21 cellular contexts compared by ENCODE assay signal in genomic region chr11:3101921-3102640, GRCh38. TPM values are rescaled to one million over a fixed set of nuclear protein-coding genes. Genes with fewer than 3 reads are reported as not detected.
DNase-seq lines count a peak whose midpoint lies in the region; ATAC-seq and TF ChIP-seq lines count a peak whose summit lies in the region.
"Had no signal": no experiment of that assay in that cellular context is flagged by ENCODE, and none has a peak within 500 bp of the region (broad histone marks: within the 10 kb centered on the region; RNA-seq: fewer than 3 reads in every experiment).

No MANE protein-coding gene starts in this region.

- peak; percentile 47 for DNase-seq in activated CD8-positive, alpha-beta memory T cell treated with anti-CD3 and anti-CD28 coated beads for 24 hours
- no peak for DNase-seq in activated CD8-positive, alpha-beta memory T cell treated with anti-CD3 and anti-CD28 coated beads, Interleukin-2, amount 50 U/mL, for 4 hours
- DNase-seq in NB4 (ENCODE audit: low read depth) (peak; percentile 14), immature natural killer cell (no peak), activated gamma-delta T cell treated with Interleukin-2 at 50 U/mL for 16 hours (no peak), NCI-H2107 (lab: John Stamatoyannopoulos, UW) (no peak)
- DNase-seq in stimulated activated CD8-positive, alpha-beta memory T cell treated with anti-CD3 and anti-CD28 coated beads, Interleukin-4, amount 100 ng/mL, for 48 hours, result peak; percentile 1
- no peak for DNase-seq in stimulated activated naive B cell treated with anti-CD40 and anti-IgM and Interleukin-4, amounts not matched to agents 10 μg/mL and 1 μg/mL and 100 μg/mL, for 72 hours
- DNase-seq: activated CD8-positive, alpha-beta T cell treated with anti-CD3 and anti-CD28 coated beads, Interleukin-2, amount 10 ng/mL, durations not matched to agents 7 days and 5 days; activated naive CD4-positive, alpha-beta T cell treated with anti-CD3 and anti-CD28 coated beads, Interleukin-2, amount 50 U/mL, for 16 hours; COR-L47; NCI-H1417 treated with DMSO at 0.1 percent for 48 hours; NCI-H524; spleen; stimulated activated CD4-positive, alpha-beta T cell treated with anti-CD3 and anti-CD28 coated beads, Interleukin-4, amount 100 ng/mL, for 4 hours; T1000; trophoblast cell had no signal

- peaks cover 49 to 52% of the 10 kb centered on the region in 2 donors for H3K4me1 Mint-ChIP-seq in immature natural killer cell
- H3K4me1 Mint-ChIP-seq in stimulated activated naive B cell treated with anti-CD40 and anti-IgM and Interleukin-4, amounts not matched to agents 10 μg/mL and 1 μg/mL and 100 μg/mL, for 72 hours, result peaks cover 0 to 4% of the 10 kb centered on the region in 2 donors

- ATAC-seq in stimulated activated naive B cell treated with anti-CD40 and anti-IgM and Interleukin-4, amounts not matched to agents 10 μg/mL and 1 μg/mL and 100 μg/mL, for 72 hours (replicated peaks), result no peak
- ATAC-seq: activated CD8-positive, alpha-beta T cell treated with anti-CD3 and anti-CD28 coated beads, Interleukin-2, amount 10 ng/mL, durations not matched to agents 7 days and 5 days; heart left ventricle; lower lobe of right lung had no signal

- no peak overlapping the region for H3K4me3 ChIP-seq in NB4 (ENCODE audit: low read depth, low read length)
- H3K4me3 ChIP-seq: cardiac muscle cell, heart left ventricle, lower lobe of right lung, spleen had no signal

- H3K27ac Mint-ChIP-seq in immature natural killer cell, result peak overlapping the region; percentile 69 to 100 (median 86)
- no peak overlapping the region for H3K27ac Mint-ChIP-seq in stimulated activated naive B cell treated with anti-CD40 and anti-IgM and Interleukin-4, amounts not matched to agents 10 μg/mL and 1 μg/mL and 100 μg/mL, for 72 hours
- H3K27ac Mint-ChIP-seq: activated CD8-positive, alpha-beta T cell treated with anti-CD3 and anti-CD28 coated beads, Interleukin-2, amount 10 ng/mL, durations not matched to agents 7 days and 5 days; IgD-negative memory B cell had no signal

- no peak for TF ChIP-seq CTCF in NB4 (IDR thresholded peaks at IDR 0.05; ENCODE audit: low read depth, low read length)

- H3K27me3 Mint-ChIP-seq in immature natural killer cell (ENCODE audit: low read depth in 3 of 3), result peaks cover 11 to 42% (median 41%) of the 10 kb centered on the region in 3 donors
- peaks cover 0 to 5% of the 10 kb centered on the region in 2 donors for H3K27me3 Mint-ChIP-seq in stimulated activated naive B cell treated with anti-CD40 and anti-IgM and Interleukin-4, amounts not matched to agents 10 μg/mL and 1 μg/mL and 100 μg/mL, for 72 hours

- H3K36me3 Mint-ChIP-seq in immature natural killer cell, result peaks cover 16 to 27% (median 23%) of the 10 kb centered on the region in 3 donors
- no peaks in the 10 kb centered on the region for H3K36me3 Mint-ChIP-seq in stimulated activated naive B cell treated with anti-CD40 and anti-IgM and Interleukin-4, amounts not matched to agents 10 μg/mL and 1 μg/mL and 100 μg/mL, for 72 hours
- H3K36me3 Mint-ChIP-seq: IgD-negative memory B cell had no signal

- no peak for TF ChIP-seq POLR2A in NB4 (IDR thresholded peaks at IDR 0.05; ENCODE audit: extremely low read depth, insufficient read length)

- peak overlapping the region; percentile 9 to 62 (median 49) for H3K4me3 Mint-ChIP-seq in immature natural killer cell
- H3K4me3 Mint-ChIP-seq in stimulated activated naive B cell treated with anti-CD40 and anti-IgM and Interleukin-4, amounts not matched to agents 10 μg/mL and 1 μg/mL and 100 μg/mL, for 72 hours, result no peak overlapping the region
- H3K4me3 Mint-ChIP-seq: activated CD8-positive, alpha-beta T cell treated with anti-CD3 and anti-CD28 coated beads, Interleukin-2, amount 10 ng/mL, durations not matched to agents 7 days and 5 days; IgD-negative memory B cell had no signal

- H3K9me3 Mint-ChIP-seq in immature natural killer cell, result no peaks in the 10 kb centered on the region
- no peaks in the 10 kb centered on the region for H3K9me3 Mint-ChIP-seq in stimulated activated naive B cell treated with anti-CD40 and anti-IgM and Interleukin-4, amounts not matched to agents 10 μg/mL and 1 μg/mL and 100 μg/mL, for 72 hours
- H3K9me3 Mint-ChIP-seq: IgD-negative memory B cell had no signal

RNA-seq across cellular contexts. Expression of gene CARS1, which starts 44.9 kb away (rescaled TPM):
- 10 to 100 TPM; 32.6 to 48.9 (median 44.2) TPM for polyA plus RNA-seq in immature natural killer cell

Comparison
In these comparisons a context has a peak if more than half of its experiments do, and no peak if none do; other contexts are left out.
1. DNase-seq: peak in activated CD8-positive, alpha-beta memory T cell treated with anti-CD3 and anti-CD28 coated beads for 24 hours (single experiment), NB4 (single experiment) and stimulated activated CD8-positive, alpha-beta memory T cell treated with anti-CD3 and anti-CD28 coated beads, Interleukin-4, amount 100 ng/mL, for 48 hours (single experiment); none in activated CD8-positive, alpha-beta memory T cell treated with anti-CD3 and anti-CD28 coated beads, Interleukin-2, amount 50 U/mL, for 4 hours (single experiment), immature natural killer cell (0 of 3), activated gamma-delta T cell treated with Interleukin-2 at 50 U/mL for 16 hours (single experiment), NCI-H2107 (single experiment) and stimulated activated naive B cell treated with anti-CD40 and anti-IgM and Interleukin-4, amounts not matched to agents 10 μg/mL and 1 μg/mL and 100 μg/mL, for 72 hours (single experiment).
2. H3K4me3 Mint-ChIP-seq: peak in immature natural killer cell (5 of 5); none in stimulated activated naive B cell treated with anti-CD40 and anti-IgM and Interleukin-4, amounts not matched to agents 10 μg/mL and 1 μg/mL and 100 μg/mL, for 72 hours (0 of 2).